ENCODE assay signal across 22 cellular contexts in the genomic region with DNA sequence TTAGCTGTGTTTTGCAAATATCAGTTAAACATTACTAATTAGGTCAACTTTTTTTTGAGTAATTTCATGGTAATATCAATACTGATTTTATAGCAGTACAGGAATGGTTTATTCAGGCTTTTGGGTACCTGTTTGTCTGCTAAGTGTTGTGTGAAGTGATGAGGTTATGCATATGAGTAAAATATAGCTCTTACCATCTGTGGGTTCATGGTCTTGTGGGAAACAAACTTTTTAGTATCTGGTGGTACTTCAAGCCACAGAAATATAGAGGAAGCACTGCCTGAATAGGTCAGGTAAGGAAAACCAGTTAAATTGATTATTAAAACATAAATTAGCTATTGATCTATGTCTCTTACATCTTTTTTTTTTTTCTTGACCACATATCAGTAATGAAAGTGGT.
"Had no signal": no experiment of that assay in that cellular context is flagged by ENCODE, and none has a peak within 500 bp of the region (broad histone marks: within the 10 kb centered on the region; RNA-seq: fewer than 3 reads in every experiment).

No MANE protein-coding gene starts in this region.

- H3K9ac ChIP-seq: parathyroid adenoma had no signal

- H3K27ac ChIP-seq: foreskin keratinocyte, left lung, lower lobe of right lung, parathyroid adenoma, psoas muscle, right lobe of liver, testis, tibial nerve, upper lobe of right lung, vagina had no signal

- H3K27me3 Mint-ChIP-seq: memory B cell; natural killer cell treated with Interleukin-12 subunit alpha and Interleukin-12 subunit beta and Interleukin-15 and Interleukin-18, amount 100 ng/mL, for 72 hours; stimulated activated memory B cell treated with anti-CD40 and anti-IgM and Interleukin-4, amounts not matched to agents 10 μg/mL and 1 μg/mL and 100 μg/mL, for 72 hours; stimulated activated naive CD8-positive, alpha-beta T cell treated with anti-CD3 and anti-CD28 coated beads, Interleukin-15, amount 100 ng/mL, for 72 hours had no signal

- H3K4me1 Mint-ChIP-seq: endodermal cell; mesothelial cell of epicardium; stimulated activated naive CD8-positive, alpha-beta T cell treated with anti-CD3 and anti-CD28 coated beads, Interleukin-15, amount 100 ng/mL, for 72 hours had no signal

- DNase-seq: effector CD4-positive, alpha-beta T cell; endodermal cell; erythroblast; foreskin keratinocyte; immature natural killer cell; left lung; lower lobe of right lung; psoas muscle; retina; right lobe of liver; stimulated activated CD4-positive, alpha-beta T cell treated with anti-CD3 and anti-CD28 coated beads, Interleukin-4, amount 100 ng/mL, for 1 hour; stimulated activated CD8-positive, alpha-beta memory T cell treated with anti-CD3 and anti-CD28 coated beads, Interleukin-4, amount 100 ng/mL, for 48 hours; stimulated activated naive CD8-positive, alpha-beta T cell treated with anti-CD3 and anti-CD28 coated beads, Interleukin-15, amount 100 ng/mL, for 72 hours; testis; upper lobe of right lung had no signal

- H3K4me3 Mint-ChIP-seq: endodermal cell; immature natural killer cell; memory B cell; mesothelial cell of epicardium; natural killer cell treated with Interleukin-12 subunit alpha and Interleukin-12 subunit beta and Interleukin-15 and Interleukin-18, amount 100 ng/mL, for 72 hours; stimulated activated memory B cell treated with anti-CD40 and anti-IgM and Interleukin-4, amounts not matched to agents 10 μg/mL and 1 μg/mL and 100 μg/mL, for 72 hours; stimulated activated naive CD8-positive, alpha-beta T cell treated with anti-CD3 and anti-CD28 coated beads, Interleukin-15, amount 100 ng/mL, for 72 hours had no signal

- H3K27me3 ChIP-seq: foreskin keratinocyte, left lung, right lobe of liver, testis, tibial nerve, upper lobe of right lung, vagina had no signal

- H3K9me3 ChIP-seq: left lung, lower lobe of right lung, psoas muscle, right lobe of liver, testis, tibial nerve, upper lobe of right lung, vagina had no signal

- H3K79me2 ChIP-seq: parathyroid adenoma had no signal

- H3K36me3 ChIP-seq: left lung, lower lobe of right lung, right lobe of liver, tibial nerve, upper lobe of right lung, vagina had no signal

- H3K36me3 Mint-ChIP-seq: mesothelial cell of epicardium; natural killer cell treated with Interleukin-12 subunit alpha and Interleukin-12 subunit beta and Interleukin-15 and Interleukin-18, amount 100 ng/mL, for 72 hours had no signal

- H2AFZ ChIP-seq: parathyroid adenoma had no signal

- H3K27ac Mint-ChIP-seq: endodermal cell; immature natural killer cell; memory B cell; mesothelial cell of epicardium; natural killer cell treated with Interleukin-12 subunit alpha and Interleukin-12 subunit beta and Interleukin-15 and Interleukin-18, amount 100 ng/mL, for 72 hours; stimulated activated memory B cell treated with anti-CD40 and anti-IgM and Interleukin-4, amounts not matched to agents 10 μg/mL and 1 μg/mL and 100 μg/mL, for 72 hours; stimulated activated naive CD8-positive, alpha-beta T cell treated with anti-CD3 and anti-CD28 coated beads, Interleukin-15, amount 100 ng/mL, for 72 hours had no signal

- H3K4me1 ChIP-seq: foreskin keratinocyte, left lung, lower lobe of right lung, parathyroid adenoma, psoas muscle, testis, tibial nerve, upper lobe of right lung, vagina had no signal

- H3K9me3 Mint-ChIP-seq: endodermal cell; immature natural killer cell; memory B cell; mesothelial cell of epicardium; natural killer cell treated with Interleukin-12 subunit alpha and Interleukin-12 subunit beta and Interleukin-15 and Interleukin-18, amount 100 ng/mL, for 72 hours; stimulated activated memory B cell treated with anti-CD40 and anti-IgM and Interleukin-4, amounts not matched to agents 10 μg/mL and 1 μg/mL and 100 μg/mL, for 72 hours; stimulated activated naive CD8-positive, alpha-beta T cell treated with anti-CD3 and anti-CD28 coated beads, Interleukin-15, amount 100 ng/mL, for 72 hours had no signal

- H3K4me3 ChIP-seq: left lung, lower lobe of right lung, psoas muscle, right lobe of liver, testis, tibial nerve, upper lobe of right lung, vagina had no signal

- ATAC-seq: foreskin keratinocyte; left lung; lower lobe of right lung; natural killer cell treated with Interleukin-12 subunit alpha and Interleukin-12 subunit beta and Interleukin-15 and Interleukin-18, amount 100 ng/mL, for 72 hours; psoas muscle; right lobe of liver; stimulated activated memory B cell treated with anti-CD40 and anti-IgM and Interleukin-4, amounts not matched to agents 10 μg/mL and 1 μg/mL and 100 μg/mL, for 72 hours; stimulated activated naive CD8-positive, alpha-beta T cell treated with anti-CD3 and anti-CD28 coated beads, Interleukin-15, amount 100 ng/mL, for 72 hours; upper lobe of right lung had no signal
